ENCODE assay signal across 1 cellular context in genomic region chr11:63839508-63840355, GRCh38.
TF ChIP-seq lines count a peak whose summit lies in the region.

No MANE protein-coding gene starts in this region.

TF ChIP-seq in SK-N-SH, 30 proteins besides CTCF, POLR2A, EP300 and RAD21 (continued from another document):
- TF ChIP-seq ZBTB33 (IDR thresholded peaks at IDR 0.05; ENCODE audit: borderline replicate concordance, low read depth) (no peak), POLR2AphosphoS5 (IDR thresholded peaks at IDR 0.05; ENCODE audit: low read depth, low read length) (no peak), SMC3 (IDR thresholded peaks at IDR 0.05; ENCODE audit: low read depth, low read length) (no peak), TEAD4 (IDR thresholded peaks at IDR 0.05; ENCODE audit: borderline replicate concordance, insufficient read depth) (no peak), PBX3 (IDR thresholded peaks at IDR 0.05) (no peak), MXI1 (IDR thresholded peaks at IDR 0.05; ENCODE audit: low read depth, low read length) (no peak; the same call in 1 of the 2 replicates), SIN3A (IDR thresholded peaks at IDR 0.05; ENCODE audit: borderline replicate concordance, low read depth, low read length) (no peak), JUND (IDR thresholded peaks at IDR 0.05) (no peak), REST (IDR thresholded peaks at IDR 0.05; ENCODE audit: low read depth, low read length) (no peak), RXRA (IDR thresholded peaks at IDR 0.05; ENCODE audit: borderline replicate concordance, low read depth) (no peak), GABPA (IDR thresholded peaks at IDR 0.05; ENCODE audit: low read depth) (no peak), TCF12 (IDR thresholded peaks at IDR 0.05) (no peak), ELF1 (IDR thresholded peaks at IDR 0.05) (no peak), FOXM1 (IDR thresholded peaks at IDR 0.05; ENCODE audit: low read depth) (no peak), MAX (IDR thresholded peaks at IDR 0.05; ENCODE audit: low read depth) (no peak)
